ENCODE assay signal across 16 cellular contexts in genomic region chr21:26165331-26165730, GRCh38. TPM values are rescaled to one million over a fixed set of nuclear protein-coding genes. Genes with fewer than 3 reads are reported as not detected.
DNase-seq lines count a peak whose midpoint lies in the region; ATAC-seq and TF ChIP-seq lines count a peak whose summit lies in the region.
"Had no signal": no experiment of that assay in that cellular context is flagged by ENCODE, and none has a peak within 500 bp of the region (broad histone marks: within the 10 kb centered on the region; RNA-seq: fewer than 3 reads in every experiment).

No MANE protein-coding gene starts in this region.

- peak overlapping the region in 4 of 7 donors; percentile 3 to 59 (median 36) for H3K27ac Mint-ChIP-seq in CD14-positive monocyte
- no peak overlapping the region for H3K27ac Mint-ChIP-seq in T-helper 2 cell treated with Interferon-gamma antibody and Interleukin-4, amounts not matched to agents 5 μg/mL and 100 μg/mL, for 36 hours
- H3K27ac Mint-ChIP-seq: CD4-positive, CD25-positive, alpha-beta regulatory T cell; T-cell had no signal

- no peaks in the 10 kb centered on the region for H3K36me3 Mint-ChIP-seq in CD14-positive monocyte
- H3K36me3 Mint-ChIP-seq in T-helper 2 cell treated with Interferon-gamma antibody and Interleukin-4, amounts not matched to agents 5 μg/mL and 100 μg/mL, for 36 hours (ENCODE audit: low read depth) = peaks cover 3% of the 10 kb centered on the region
- H3K36me3 Mint-ChIP-seq: T-cell had no signal

- intact Hi-C loops in CD14-positive monocyte (cut with micrococcal nuclease) = loop anchor here in 1 of 2 donors (5.0 kb wide), 1 partner anchor 198 kb away; no protein-coding TSS in a partner anchor

- no peak overlapping the region for H3K9ac ChIP-seq in endocrine pancreas (ENCODE audit: control insufficient read depth, insufficient read depth, low read length)
- no peak overlapping the region for H3K9ac ChIP-seq in muscle layer of colon (ENCODE audit: low read length)

- no peaks in the 10 kb centered on the region for H3K27me3 Mint-ChIP-seq in CD14-positive monocyte (ENCODE audit: low read depth in 3 of 3)
- H3K27me3 Mint-ChIP-seq in T-helper 2 cell treated with Interferon-gamma antibody and Interleukin-4, amounts not matched to agents 5 μg/mL and 100 μg/mL, for 36 hours (ENCODE audit: low read depth) = no peaks in the 10 kb centered on the region

- DNase-seq in CD14-positive monocyte (ENCODE audit: low spot score) (no peak), NCI-H226 (peak; percentile 14), NCI-H2081 (lab: John Stamatoyannopoulos, UW) (no peak), iPS-NIHi7 (ENCODE audit: extremely low spot score) (no peak)
- no peak for DNase-seq in T-helper 2 cell treated with Interferon-gamma antibody and Interleukin-4, amounts not matched to agents 5 μg/mL and 100 μg/mL, for 36 hours (ENCODE audit: low spot score)
- DNase-seq: activated CD4-positive, alpha-beta T cell treated with anti-CD3 and anti-CD28 coated beads, Interleukin-2, amount 50 U/mL, for 4 hours; activated gamma-delta T cell treated with Interleukin-2 at 50 U/mL for 16 hours; CD4-positive, CD25-positive, alpha-beta regulatory T cell; effector memory CD4-positive, alpha-beta T cell; IMR-90; NCI-H1694 treated with DMSO at 0.1 percent for 48 hours; T-cell had no signal

- H3K9me3 Mint-ChIP-seq in CD14-positive monocyte = no peaks in the 10 kb centered on the region
- no peaks in the 10 kb centered on the region for H3K9me3 Mint-ChIP-seq in T-helper 2 cell treated with Interferon-gamma antibody and Interleukin-4, amounts not matched to agents 5 μg/mL and 100 μg/mL, for 36 hours
- H3K9me3 Mint-ChIP-seq: CD4-positive, CD25-positive, alpha-beta regulatory T cell; T-cell had no signal

- peaks cover 28% of the 10 kb centered on the region for H3K4me1 ChIP-seq in endocrine pancreas (ENCODE audit: control insufficient read depth, insufficient read depth, low read length)
- peaks cover 10% of the 10 kb centered on the region for H3K4me1 ChIP-seq in muscle layer of colon (ENCODE audit: insufficient read depth, low read length)

- H3K36me3 ChIP-seq in endocrine pancreas (ENCODE audit: control insufficient read depth, insufficient read depth, low read length) (no peaks in the 10 kb centered on the region), muscle layer of colon (ENCODE audit: insufficient read depth, low read length) (no peaks in the 10 kb centered on the region)

- no peaks in the 10 kb centered on the region for H3K9me3 ChIP-seq in endocrine pancreas (ENCODE audit: control insufficient read depth, low read length)
- no peaks in the 10 kb centered on the region for H3K9me3 ChIP-seq in muscle layer of colon (ENCODE audit: low read length)

- no peak for TF ChIP-seq CTCF in CD14-positive monocyte (IDR thresholded peaks at IDR 0.05)

- H3K27ac ChIP-seq in muscle layer of colon (ENCODE audit: low read depth, low read length) = peak overlapping the region; percentile 3

- H3K4me3 Mint-ChIP-seq in CD14-positive monocyte = no peak overlapping the region
- H3K4me3 Mint-ChIP-seq in T-helper 2 cell treated with Interferon-gamma antibody and Interleukin-4, amounts not matched to agents 5 μg/mL and 100 μg/mL, for 36 hours = no peak overlapping the region
- H3K4me3 Mint-ChIP-seq: CD4-positive, CD25-positive, alpha-beta regulatory T cell; T-cell had no signal

- H3K4me3 ChIP-seq in endocrine pancreas (ENCODE audit: control insufficient read depth, insufficient read depth, low read length) (peak overlapping the region; percentile 25), muscle layer of colon (ENCODE audit: low read depth in 1 of 2, low read length in 2 of 2) (no peak overlapping the region)

- H3K4me1 Mint-ChIP-seq in CD14-positive monocyte = peaks cover 49% of the 10 kb centered on the region
- H3K4me1 Mint-ChIP-seq in T-helper 2 cell treated with Interferon-gamma antibody and Interleukin-4, amounts not matched to agents 5 μg/mL and 100 μg/mL, for 36 hours (ENCODE audit: low read depth) = peaks cover 13% of the 10 kb centered on the region

- H3K27me3 ChIP-seq in endocrine pancreas (ENCODE audit: control insufficient read depth, insufficient read depth, low read length) (no peaks in the 10 kb centered on the region), muscle layer of colon (ENCODE audit: control insufficient read depth in 1 of 2, insufficient read depth in 2 of 2, low read length in 2 of 2) (no peaks in the 10 kb centered on the region)

- ATAC-seq in HG03025 (IDR thresholded peaks at IDR 0.05; ENCODE audit: low FRiP score, unreplicated experiment) = no peak
- ATAC-seq: HCT116, T-cell had no signal

RNA-seq across cellular contexts. Expression of gene APP, which starts 5.2 kb away (rescaled TPM):
- 10 to 100 TPM; 28.0 to 35.1 TPM for polyA plus RNA-seq in CD14-positive monocyte
